8 cellular contexts compared by ENCODE assay signal in genomic region chr3:146218880-146219866, GRCh38. TPM values are rescaled to one million over a fixed set of nuclear protein-coding genes. Genes with fewer than 3 reads are reported as not detected.
DNase-seq lines count a peak whose midpoint lies in the region; ATAC-seq and TF ChIP-seq lines count a peak whose summit lies in the region.

No MANE protein-coding gene starts in this region.

- WGBS in liver = 71% methylated on average over 13 of the region's 13 CpGs

- no peaks in the 10 kb centered on the region for H3K4me1 Mint-ChIP-seq in brain

- TF ChIP-seq CTCF in RWPE2 (IDR thresholded peaks at IDR 0.05; ENCODE audit: poor library complexity, severe bottlenecking) = peak; percentile 87
- TF ChIP-seq CTCF in brain (conservative IDR thresholded peaks at IDR 0.05) = peak; percentile 93 to 95
- TF ChIP-seq CTCF in liver (IDR thresholded peaks at IDR 0.05; ENCODE audit: low read depth, low read length, missing input control) = peak; percentile 74

- no peak overlapping the region for H3K9ac ChIP-seq in liver (ENCODE audit: low read depth in 1 of 2, low read length in 2 of 2)

- H3K9me3 ChIP-seq in RWPE2 (ENCODE audit: severe bottlenecking) (no peaks in the 10 kb centered on the region), liver (ENCODE audit: control insufficient read depth in 4 of 4, low read length in 3 of 4) (no peaks in the 10 kb centered on the region)

- H3K27ac Mint-ChIP-seq in brain = no peak overlapping the region

- H3K36me3 ChIP-seq in RWPE2 (ENCODE audit: low read depth) (no peaks in the 10 kb centered on the region), liver (ENCODE audit: control insufficient read depth in 4 of 4, insufficient read depth in 3 of 4, low read depth in 1 of 4, low read length in 3 of 4) (peaks cover 3 to 5% (median 5%) of the 10 kb centered on the region in 4 donors)

- H3K36me3 Mint-ChIP-seq in brain = no peaks in the 10 kb centered on the region

- DNase-seq in NCI-H446 (lab: John Stamatoyannopoulos, UW) (peak; percentile 29 to 68), NCI-H446 treated with DMSO at 0.1 percent for 48 hours (lab: John Stamatoyannopoulos, UW) (no peak), RWPE2 (ENCODE audit: low spot score) (no peak)
- DNase-seq in stimulated activated naive CD8-positive, alpha-beta T cell treated with anti-CD3 and anti-CD28 coated beads, Interleukin-15, Interleukin-2, amounts not matched to agents 100 U/mL and 50 U/mL, for 24 hours = peak; percentile 50

- H3K27me3 Mint-ChIP-seq in brain = no peaks in the 10 kb centered on the region

- peak; percentile 87 to 89 for TF ChIP-seq RAD21 in liver (IDR thresholded peaks at IDR 0.05)

- no peak overlapping the region for H3K4me3 Mint-ChIP-seq in brain

- peak; percentile 70 for ATAC-seq in HG03342 (IDR thresholded peaks at IDR 0.05; ENCODE audit: unreplicated experiment)
- ATAC-seq in RWPE2 (ENCODE audit: low read depth) = no peak
- no peak for ATAC-seq in stimulated activated naive CD8-positive, alpha-beta T cell treated with anti-CD3 and anti-CD28 coated beads, Interleukin-15, Interleukin-2, amounts not matched to agents 100 U/mL and 50 U/mL, for 24 hours
- ATAC-seq in GM18520 (IDR thresholded peaks at IDR 0.05; ENCODE audit: unreplicated experiment) = no peak

- H3K9me3 Mint-ChIP-seq in brain = no peaks in the 10 kb centered on the region

- H3K27me3 ChIP-seq in RWPE2 (ENCODE audit: insufficient read depth, poor library complexity, severe bottlenecking) = no peaks in the 10 kb centered on the region
- no peaks in the 10 kb centered on the region for H3K27me3 ChIP-seq in liver (ENCODE audit: control insufficient read depth in 4 of 4, insufficient read depth in 4 of 4, low read length in 3 of 4)

- H3K27ac ChIP-seq in RWPE2 (ENCODE audit: poor library complexity, severe bottlenecking) (no peak overlapping the region), liver (ENCODE audit: low read depth in 1 of 2, low read length in 2 of 2) (no peak overlapping the region)

- H3K4me1 ChIP-seq in RWPE2 (ENCODE audit: insufficient read depth, poor library complexity, severe bottlenecking) (peaks cover 3% of the 10 kb centered on the region), liver (ENCODE audit: control insufficient read depth in 4 of 4, insufficient read depth in 4 of 4, low read length in 3 of 4) (peaks cover 3 to 23% (median 6%) of the 10 kb centered on the region in 4 donors)

- H3K4me3 ChIP-seq in RWPE2 (ENCODE audit: severe bottlenecking) (no peak overlapping the region), liver (ENCODE audit: low read depth in 1 of 3, low read length in 3 of 3) (no peak overlapping the region)

TF ChIP-seq in liver, 16 proteins besides CTCF, POLR2A, EP300 and RAD21:
- no peak for TF ChIP-seq GABPA (IDR thresholded peaks at IDR 0.05 in 1 of 2, conservative IDR thresholded peaks at IDR 0.05 in 1 of 2)
- TF ChIP-seq RXRA (IDR thresholded peaks at IDR 0.05) = no peak
- TF ChIP-seq SP1 (IDR thresholded peaks at IDR 0.05) = no peak
- no peak for TF ChIP-seq JUND (IDR thresholded peaks at IDR 0.05)
TF ChIP-seq in liver: peak in this region for 0.

RNA-seq across cellular contexts. Expression of gene PLSCR4, which starts 31.7 kb away (rescaled TPM):
- 6.6 TPM for polyA plus RNA-seq in brain (ENCODE audit: insufficient read depth, low read depth, low replicate concordance)
- total RNA-seq in liver = 10 to 100 TPM; 46.1 to 56.4 TPM
- 10 to 100 TPM; 19.5 to 23.8 TPM for polyA plus RNA-seq in liver

RNA-seq across cellular contexts. Expression of gene PLOD2, which starts 58.2 kb away (rescaled TPM):
- 1.7 TPM for polyA plus RNA-seq in brain (ENCODE audit: insufficient read depth, low read depth, low replicate concordance)
- 10 to 100 TPM; 27.2 to 57.0 TPM for total RNA-seq in liver
- polyA plus RNA-seq in liver = 10 to 100 TPM; 18.6 to 21.4 TPM

Comparison
In these comparisons a context has a peak if more than half of its experiments do, and no peak if none do; other contexts are left out.
1. DNase-seq: peak in NCI-H446 (2 of 2) and stimulated activated naive CD8-positive, alpha-beta T cell treated with anti-CD3 and anti-CD28 coated beads, Interleukin-15, Interleukin-2, amounts not matched to agents 100 U/mL and 50 U/mL, for 24 hours (single experiment); none in NCI-H446 treated with DMSO at 0.1 percent for 48 hours (single experiment) and RWPE2 (single experiment).
2. Peak in every context shown above with its lines, with median percentiles within 50 percentile points of each other: CTCF ChIP-seq.